ENCODE assay signal across 20 cellular contexts in genomic region chr22:29859976-29860766, GRCh38.
"Had no signal": no experiment of that assay in that cellular context is flagged by ENCODE, and none has a peak within 500 bp of the region (broad histone marks: within the 10 kb centered on the region; RNA-seq: fewer than 3 reads in every experiment).

No MANE protein-coding gene starts in this region.

- H3K4me3 Mint-ChIP-seq: activated CD4-positive, alpha-beta T cell treated with anti-CD3 and anti-CD28 coated beads, Interleukin-2, amount 10 ng/mL, durations not matched to agents 24 days and 14 days; activated CD8-positive, alpha-beta T cell treated with anti-CD3 and anti-CD28 coated beads, Interleukin-2, amount 10 ng/mL, durations not matched to agents 7 days and 5 days; activated naive CD8-positive, alpha-beta T cell; neural crest cell had no signal

- H3K4me1 ChIP-seq: body of pancreas, stomach, testis, upper lobe of left lung had no signal

- H3K27ac ChIP-seq: body of pancreas, ovary, testis had no signal

- H3K4me3 ChIP-seq: body of pancreas, ovary, stomach, testis, upper lobe of left lung had no signal

- H3K27me3 Mint-ChIP-seq: activated naive CD8-positive, alpha-beta T cell had no signal

- H3K27ac Mint-ChIP-seq: activated CD4-positive, alpha-beta T cell treated with anti-CD3 and anti-CD28 coated beads, Interleukin-2, amount 10 ng/mL, durations not matched to agents 24 days and 14 days; activated CD8-positive, alpha-beta T cell treated with anti-CD3 and anti-CD28 coated beads, Interleukin-2, amount 10 ng/mL, durations not matched to agents 7 days and 5 days; activated naive CD8-positive, alpha-beta T cell had no signal

- H3K36me3 ChIP-seq: ovary, stomach, upper lobe of left lung had no signal

- H3K36me3 Mint-ChIP-seq: activated naive CD8-positive, alpha-beta T cell had no signal

- H3K9me3 ChIP-seq: body of pancreas, ovary, stomach, testis, upper lobe of left lung had no signal

- DNase-seq: activated CD4-positive, alpha-beta T cell treated with anti-CD3 and anti-CD28 coated beads, Interleukin-2, amount 10 ng/mL, durations not matched to agents 24 days and 14 days; activated CD4-positive, CD25-positive, alpha-beta regulatory T cell; activated CD8-positive, alpha-beta memory T cell treated with anti-CD3 and anti-CD28 coated beads, Interleukin-2, amount 50 U/mL, for 4 hours; activated CD8-positive, alpha-beta T cell treated with anti-CD3 and anti-CD28 coated beads, Interleukin-2, amount 10 ng/mL, durations not matched to agents 7 days and 5 days; activated gamma-delta T cell treated with Interleukin-2 at 50 U/mL for 16 hours; activated T-cell treated with anti-CD3 and anti-CD28 coated beads, Interleukin-2, amount 50 U/mL, for 48 hours; amygdala; body of pancreas; caudate nucleus; cortex of kidney; effector memory CD4-positive, alpha-beta T cell; foreskin melanocyte; head of caudate nucleus; ovary; stimulated activated CD4-positive, alpha-beta T cell treated with anti-CD3 and anti-CD28 coated beads, Interleukin-1b, Interleukin-23, amount 100 ng/mL, for 48 hours; stomach; testis; upper lobe of left lung had no signal

- H3K9me3 Mint-ChIP-seq: activated CD4-positive, alpha-beta T cell treated with anti-CD3 and anti-CD28 coated beads, Interleukin-2, amount 10 ng/mL, durations not matched to agents 24 days and 14 days; neural crest cell had no signal

- H3K4me1 Mint-ChIP-seq: activated CD4-positive, alpha-beta T cell treated with anti-CD3 and anti-CD28 coated beads, Interleukin-2, amount 10 ng/mL, durations not matched to agents 24 days and 14 days; neural crest cell had no signal

- H3K27me3 ChIP-seq: body of pancreas, ovary, stomach, testis, upper lobe of left lung had no signal
